Comparison of ENCODE assay signal across 30 cellular contexts in genomic region chr1:229062135-229062534, GRCh38.
DNase-seq lines count a peak whose midpoint lies in the region; ATAC-seq lines count a peak whose summit lies in the region.
"Had no signal": no experiment of that assay in that cellular context is flagged by ENCODE, and none has a peak within 500 bp of the region (broad histone marks: within the 10 kb centered on the region; RNA-seq: fewer than 3 reads in every experiment).

No MANE protein-coding gene starts in this region.

- no peaks in the 10 kb centered on the region for H3K79me1 ChIP-seq in neuronal stem cell (ENCODE audit: low read depth, low read length)

- H4K8ac ChIP-seq in neuronal stem cell (ENCODE audit: low read depth, low read length): no peak overlapping the region

- H3K9me3 Mint-ChIP-seq in CD4-positive, CD25-positive, alpha-beta regulatory T cell: peaks cover 0 to 2% (median 0%) of the 10 kb centered on the region in 7 donors
- H3K9me3 Mint-ChIP-seq: CD4-positive, alpha-beta memory T cell; GM23338 had no signal

- H3K4ac ChIP-seq in neuronal stem cell (ENCODE audit: low read length): peak overlapping the region; percentile 57

- H2BK5ac ChIP-seq in neuronal stem cell (ENCODE audit: low read length): peak overlapping the region; percentile 71

- no CpG with 5 or more reads among the region's 5 CpGs for WGBS in neuronal stem cell (ENCODE audit: extremely low coverage in 2 of 2, insufficient read length in 2 of 2, insufficient replicate concordance in 1 of 2), 2 donors

- H3K18ac ChIP-seq in neuronal stem cell (ENCODE audit: low read length): peak overlapping the region; percentile 3

- H3K9me3 ChIP-seq in CD4-positive, CD25-positive, alpha-beta regulatory T cell (ENCODE audit: control insufficient read depth in 2 of 2, low read length in 2 of 2): no peaks in the 10 kb centered on the region
- no peaks in the 10 kb centered on the region for H3K9me3 ChIP-seq in MG63
- H3K9me3 ChIP-seq in neuronal stem cell (replicated peaks in 1 of 2; ENCODE audit: control insufficient read depth in 2 of 2, insufficient read depth in 1 of 2, low read depth in 1 of 2, low read length in 2 of 2): no peaks in the 10 kb centered on the region
- H3K9me3 ChIP-seq: A549; BLaER1 treated with 17β-estradiol and CSF1 and Interleukin-3, amounts not matched to agents 10 nM and 100 nM; HAP-1 had no signal

- H2AFZ ChIP-seq in neuronal stem cell (ENCODE audit: low read length): no peak overlapping the region
- H2AFZ ChIP-seq: GM23338, PC-9 had no signal

- H3K36me3 ChIP-seq in CD4-positive, CD25-positive, alpha-beta regulatory T cell (ENCODE audit: control insufficient read depth, insufficient read depth, low read length): no peaks in the 10 kb centered on the region
- H3K36me3 ChIP-seq in MG63 (no peaks in the 10 kb centered on the region), neuronal stem cell (replicated peaks in 1 of 2; ENCODE audit: control insufficient read depth in 2 of 2, insufficient read depth in 2 of 2, low read length in 2 of 2) (no peaks in the 10 kb centered on the region)
- H3K36me3 ChIP-seq: BLaER1 treated with 17β-estradiol and CSF1 and Interleukin-3, amounts not matched to agents 10 nM and 100 nM; HAP-1 had no signal

- peaks cover 3% of the 10 kb centered on the region for H3K36me3 Mint-ChIP-seq in CD4-positive, CD25-positive, alpha-beta regulatory T cell
- H3K36me3 Mint-ChIP-seq: CD4-positive, alpha-beta memory T cell had no signal

- H2AK5ac ChIP-seq in neuronal stem cell (ENCODE audit: low read depth, low read length): peak overlapping the region; percentile 93

- H3K27me3 ChIP-seq in CD4-positive, CD25-positive, alpha-beta regulatory T cell (ENCODE audit: control insufficient read depth, insufficient read depth, low read length): no peaks in the 10 kb centered on the region
- H3K27me3 ChIP-seq in MG63: no peaks in the 10 kb centered on the region
- peaks cover 0 to 5% (median 0%) of the 10 kb centered on the region in 3 experiments for H3K27me3 ChIP-seq in neuronal stem cell (ENCODE audit: control insufficient read depth in 3 of 3, insufficient read depth in 3 of 3, low read depth in 1 of 3, low read length in 3 of 3)

- no peak for ATAC-seq in CD4-positive, CD25-positive, alpha-beta regulatory T cell (ENCODE audit: low read depth in 2 of 2)
- ATAC-seq in left ventricle myocardium superior (peak; percentile 71), GM19351 (IDR thresholded peaks at IDR 0.05; ENCODE audit: unreplicated experiment) (no peak), GM18909 (IDR thresholded peaks at IDR 0.05; ENCODE audit: poor library complexity, unreplicated experiment) (no peak)

- no peak overlapping the region for H3K9ac ChIP-seq in neuronal stem cell (ENCODE audit: low read depth, low read length, poor library complexity)
- H3K9ac ChIP-seq: BLaER1 treated with 17β-estradiol and CSF1 and Interleukin-3, amounts not matched to agents 10 nM and 100 nM had no signal

- no peaks in the 10 kb centered on the region for H3K27me3 Mint-ChIP-seq in CD4-positive, CD25-positive, alpha-beta regulatory T cell
- H3K27me3 Mint-ChIP-seq: CD4-positive, alpha-beta memory T cell had no signal

- H3K27ac ChIP-seq in CD4-positive, CD25-positive, alpha-beta regulatory T cell (ENCODE audit: insufficient read depth, low read length, poor library complexity, severe bottlenecking): no peak overlapping the region
- H3K27ac ChIP-seq in neuronal stem cell (replicated peaks; ENCODE audit: low read length): no peak overlapping the region
- H3K27ac ChIP-seq: BLaER1 treated with 17β-estradiol and CSF1 and Interleukin-3, amounts not matched to agents 10 nM and 100 nM; PC-9 had no signal

- no peak for DNase-seq in CD4-positive, CD25-positive, alpha-beta regulatory T cell
- DNase-seq in MG63 (peak; percentile 54), left ventricle myocardium superior (peak; percentile 81), neuronal stem cell (ENCODE audit: low spot score) (no peak), hepatic stellate cell (ENCODE audit: low spot score) (no peak)
- DNase-seq in activated T-cell treated with anti-CD3 and anti-CD28 coated beads, Interleukin-2, amount 50 U/mL, for 1 hour: no peak
- DNase-seq: AML-193; CD4-positive, alpha-beta memory T cell; COR-L47; DMS53; HFFc6; IMR-90; KG1; NCI-H1048; NCI-H1417 treated with DMSO at 0.1 percent for 48 hours; NCI-H1694 treated with DMSO at 0.1 percent for 48 hours; NCI-H2081; NCI-H2171; NCI-H226; NCI-H524; NCI-H748 treated with DMSO at 0.1 percent for 48 hours; NK-92 treated with Interleukin-12 subunit alpha and Interleukin-12 subunit beta, amount 100 ng/mL, for 24 hours; PC-9; SHP77 had no signal

- peak overlapping the region in 2 of 3 donors; percentile 51 to 84 for H3K27ac Mint-ChIP-seq in CD4-positive, CD25-positive, alpha-beta regulatory T cell
- H3K27ac Mint-ChIP-seq: GM23338, HFFc6 had no signal

- H2BK120ac ChIP-seq in neuronal stem cell (ENCODE audit: low read depth, low read length): peak overlapping the region; percentile 74

- peak overlapping the region; percentile 69 for H4K91ac ChIP-seq in neuronal stem cell (ENCODE audit: low read depth, low read length, poor library complexity)

- no peak overlapping the region for H3K4me2 ChIP-seq in neuronal stem cell (ENCODE audit: insufficient read depth, low read length, poor library complexity, severe bottlenecking)
- H3K4me2 ChIP-seq: A549, GM23338, PC-9 had no signal

- H3K14ac ChIP-seq in neuronal stem cell (ENCODE audit: low read length): no peak overlapping the region

- H3K23ac ChIP-seq in neuronal stem cell (ENCODE audit: low read depth, low read length, poor library complexity): no peak overlapping the region

- peak overlapping the region; percentile 98 for H2BK15ac ChIP-seq in neuronal stem cell (ENCODE audit: low read length)

- peaks cover 14 to 36% (median 27%) of the 10 kb centered on the region in 4 donors for H3K4me1 Mint-ChIP-seq in CD4-positive, CD25-positive, alpha-beta regulatory T cell

- H3K4me3 ChIP-seq in CD4-positive, CD25-positive, alpha-beta regulatory T cell (ENCODE audit: low read depth, low read length): no peak overlapping the region
- H3K4me3 ChIP-seq in MG63 (no peak overlapping the region), neuronal stem cell (ENCODE audit: low read length in 2 of 2) (peak overlapping the region in 1 of 2 donors; percentile 13)
- H3K4me3 ChIP-seq: A549; BLaER1 treated with 17β-estradiol and CSF1 and Interleukin-3, amounts not matched to agents 10 nM and 100 nM; GM23338; HAP-1; PC-9 had no signal

- intact Hi-C loops in left ventricle myocardium superior (cut with micrococcal nuclease): no loop called here

- H3K4me3 Mint-ChIP-seq in CD4-positive, CD25-positive, alpha-beta regulatory T cell: no peak overlapping the region
- H3K4me3 Mint-ChIP-seq: CD4-positive, alpha-beta memory T cell; GM23338; HFFc6 had no signal

- H2BK12ac ChIP-seq in neuronal stem cell (ENCODE audit: low read length): peak overlapping the region; percentile 4

- peaks cover 23% of the 10 kb centered on the region for H3K4me1 ChIP-seq in CD4-positive, CD25-positive, alpha-beta regulatory T cell (ENCODE audit: control insufficient read depth, insufficient read depth, low read length, poor library complexity, severe bottlenecking)
- peaks cover 0 to 25% of the 10 kb centered on the region in 2 donors for H3K4me1 ChIP-seq in neuronal stem cell (ENCODE audit: control insufficient read depth in 2 of 2, insufficient read depth in 1 of 2, low read depth in 1 of 2, low read length in 2 of 2)
- H3K4me1 ChIP-seq: HAP-1 had no signal

Comparison
In these comparisons a context has a peak if more than half of its experiments do, and no peak if none do; other contexts are left out.
1. DNase-seq: peak in MG63 (single experiment) and left ventricle myocardium superior (single experiment); none in CD4-positive, CD25-positive, alpha-beta regulatory T cell (0 of 3), neuronal stem cell (single experiment), hepatic stellate cell (single experiment) and activated T-cell treated with anti-CD3 and anti-CD28 coated beads, Interleukin-2, amount 50 U/mL, for 1 hour (single experiment).